Comparison of ENCODE assay signal across 8 cellular contexts in the genomic region with DNA sequence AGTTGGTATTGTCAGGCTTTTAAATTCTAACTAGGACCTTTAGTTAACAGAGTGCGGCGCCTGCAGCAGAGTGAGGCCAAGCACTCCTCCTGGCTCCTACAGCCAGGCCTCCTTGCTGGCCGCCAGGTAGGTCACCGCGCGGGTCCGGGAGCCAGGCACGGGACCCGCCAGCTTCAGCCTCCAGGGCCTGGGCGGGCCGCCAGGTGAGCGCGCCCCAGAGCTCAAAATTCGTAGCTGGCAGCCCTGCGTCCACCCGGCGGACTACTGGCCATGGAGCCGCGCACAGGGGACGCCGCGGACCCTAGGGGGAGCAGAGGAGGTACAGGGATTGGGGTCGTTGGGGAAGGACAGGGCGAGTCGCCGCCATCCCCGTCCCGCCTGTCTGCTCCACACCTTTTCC. TPM values are rescaled to one million over a fixed set of nuclear protein-coding genes. Genes with fewer than 3 reads are reported as not detected.
DNase-seq lines count a peak whose midpoint lies in the region; ATAC-seq and TF ChIP-seq lines count a peak whose summit lies in the region.

A gene (plus strand): TSS at position 139 of the 400 bp plus-strand sequence. CDS start 132 bp downstream, at position 271.

- WGBS in H9 (ENCODE audit: extremely low coverage, insufficient read length, low lambda C conversion rate): no CpG with 5 or more reads among the region's 28 CpGs
- WGBS in hepatocyte (ENCODE audit: low lambda C conversion rate, missing lambda C conversion rate): 60% methylated on average over 27 of the region's 28 CpGs

- peaks cover 14% of the 10 kb centered on the region for H3K23me2 ChIP-seq in H9 (ENCODE audit: insufficient read length, low read depth, low read length, poor library complexity, severe bottlenecking)

- peak; percentile 40 for DNase-seq in H9
- no peak for DNase-seq in activated CD4-positive, alpha-beta memory T cell treated with anti-CD3 and anti-CD28 coated beads, Interleukin-2, amount 10 ng/mL, durations not matched to agents 7 days and 5 days
- DNase-seq in hepatocyte (ENCODE audit: low spot score): no peak
- no peak for DNase-seq in NCI-H446 (lab: John Stamatoyannopoulos, UW)
- DNase-seq in OCI-M2 (lab: John Stamatoyannopoulos, UW; ENCODE audit: unreplicated experiment): no peak
- no peak for DNase-seq in Kasumi-1 (lab: John Stamatoyannopoulos, UW)

- H3K14ac ChIP-seq in H9 (ENCODE audit: insufficient read depth, low read length): no peak within 1 kb of the TSS

- no peak for TF ChIP-seq CTCF in H9 (conservative IDR thresholded peaks at IDR 0.05)
- no peak for TF ChIP-seq CTCF in hepatocyte (IDR thresholded peaks at IDR 0.05; ENCODE audit: poor library complexity)

- CTCF ChIA-PET in activated CD4-positive, alpha-beta memory T cell treated with anti-CD3 and anti-CD28 coated beads, Interleukin-2, amount 10 ng/mL, durations not matched to agents 7 days and 5 days (lab: Charles Lee): no interaction called here

- no peaks in the 10 kb centered on the region for H4K20me1 ChIP-seq in H9 (ENCODE audit: control insufficient read depth, insufficient read depth, insufficient read length)
- H4K20me1 ChIP-seq in hepatocyte (ENCODE audit: insufficient read depth, poor library complexity, severe bottlenecking): no peaks in the 10 kb centered on the region

- H3K4ac ChIP-seq in H9 (ENCODE audit: low read depth, low read length): no peak within 1 kb of the TSS

- no peak within 1 kb of the TSS for H4K91ac ChIP-seq in H9 (ENCODE audit: insufficient read length, low read depth, low read length)

- H3K4me1 Mint-ChIP-seq in H9: peaks cover 8 to 21% of the 10 kb centered on the region in 2 experiments
- H3K4me1 Mint-ChIP-seq in activated CD4-positive, alpha-beta memory T cell treated with anti-CD3 and anti-CD28 coated beads, Interleukin-2, amount 10 ng/mL, durations not matched to agents 7 days and 5 days: peaks cover 34% of the 10 kb centered on the region

- H3K4me3 ChIP-seq in hepatocyte (no peak within 1 kb of the TSS), skeletal muscle tissue (ENCODE audit: low read length in 3 of 3) (peak within 1 kb of the TSS; percentile 54 to 69 (median 59))

- no peaks in the 10 kb centered on the region for H3K36me3 ChIP-seq in hepatocyte (replicated peaks; ENCODE audit: insufficient read depth, low read depth)
- H3K36me3 ChIP-seq in skeletal muscle tissue (ENCODE audit: control insufficient read depth in 3 of 3, insufficient read depth in 3 of 3, low read length in 3 of 3): no peaks in the 10 kb centered on the region

- H3K27ac Mint-ChIP-seq in H9: no peak within 1 kb of the TSS
- peak within 1 kb of the TSS; percentile 47 for H3K27ac Mint-ChIP-seq in activated CD4-positive, alpha-beta memory T cell treated with anti-CD3 and anti-CD28 coated beads, Interleukin-2, amount 10 ng/mL, durations not matched to agents 7 days and 5 days

- no peak within 1 kb of the TSS for H2BK120ac ChIP-seq in H9 (ENCODE audit: low read depth, low read length, poor library complexity, severe bottlenecking)

- H3K4me3 Mint-ChIP-seq in H9: peak within 1 kb of the TSS; percentile 72 to 84
- H3K4me3 Mint-ChIP-seq in activated CD4-positive, alpha-beta memory T cell treated with anti-CD3 and anti-CD28 coated beads, Interleukin-2, amount 10 ng/mL, durations not matched to agents 7 days and 5 days: peak within 1 kb of the TSS; percentile 74

- H2BK15ac ChIP-seq in H9 (ENCODE audit: low read depth, low read length): no peak within 1 kb of the TSS

- H3K4me1 ChIP-seq in H9 (ENCODE audit: insufficient read depth, low read length): no peaks in the 10 kb centered on the region
- H3K4me1 ChIP-seq in hepatocyte (ENCODE audit: insufficient read depth): peaks cover 10% of the 10 kb centered on the region
- peaks cover 14 to 16% (median 14%) of the 10 kb centered on the region in 3 donors for H3K4me1 ChIP-seq in skeletal muscle tissue (ENCODE audit: control insufficient read depth in 3 of 3, insufficient read depth in 3 of 3, low read length in 3 of 3)

- POLR2A ChIA-PET in activated CD4-positive, alpha-beta memory T cell treated with anti-CD3 and anti-CD28 coated beads, Interleukin-2, amount 10 ng/mL, durations not matched to agents 7 days and 5 days (lab: Charles Lee): no interaction called here

- H3K56ac ChIP-seq in H9 (ENCODE audit: insufficient read length, low read depth, low read length): no peak within 1 kb of the TSS

- H3K9me3 ChIP-seq in H9 (ENCODE audit: control insufficient read depth, low read depth, low read length) (peaks cover 18% of the 10 kb centered on the region), hepatocyte (ENCODE audit: low read depth) (no peaks in the 10 kb centered on the region), skeletal muscle tissue (ENCODE audit: control insufficient read depth in 3 of 3, low read length in 3 of 3) (no peaks in the 10 kb centered on the region)

- H3K79me1 ChIP-seq in H9 (ENCODE audit: insufficient read depth, low read depth, low read length, poor library complexity, severe bottlenecking): no peaks in the 10 kb centered on the region

- no peak within 1 kb of the TSS for H2BK20ac ChIP-seq in H9 (ENCODE audit: low read depth, low read length, poor library complexity, severe bottlenecking)

- no peak within 1 kb of the TSS for H4K8ac ChIP-seq in H9 (replicated peaks; ENCODE audit: insufficient read length, low read depth, low read length)

- H3K23ac ChIP-seq in H9 (ENCODE audit: insufficient read length, low read depth, low read length): no peak within 1 kb of the TSS

- H4K5ac ChIP-seq in H9 (ENCODE audit: insufficient read length, low read depth, low read length): no peak within 1 kb of the TSS

- peaks cover 60 to 67% of the 10 kb centered on the region in 2 experiments for H3K9me3 Mint-ChIP-seq in H9
- no peaks in the 10 kb centered on the region for H3K9me3 Mint-ChIP-seq in activated CD4-positive, alpha-beta memory T cell treated with anti-CD3 and anti-CD28 coated beads, Interleukin-2, amount 10 ng/mL, durations not matched to agents 7 days and 5 days

- no peak within 1 kb of the TSS for H2AFZ ChIP-seq in H9 (ENCODE audit: low read length)
- H2AFZ ChIP-seq in hepatocyte: peak within 1 kb of the TSS; percentile 83

- H3K9ac ChIP-seq in H9 (ENCODE audit: extremely low read depth, insufficient read length, low read length): no peak within 1 kb of the TSS
- H3K9ac ChIP-seq in skeletal muscle tissue (ENCODE audit: low read depth in 1 of 3, low read length in 3 of 3): peak within 1 kb of the TSS; percentile 64 to 78 (median 68)

- no peak within 1 kb of the TSS for H3K18ac ChIP-seq in H9 (ENCODE audit: insufficient read length, low read depth, low read length)

- no peaks in the 10 kb centered on the region; the same call in 1 of the 2 replicates for H3K27me3 ChIP-seq in H9 (ENCODE audit: insufficient read depth, low read length)
- no peaks in the 10 kb centered on the region for H3K27me3 ChIP-seq in hepatocyte
- H3K27me3 ChIP-seq in skeletal muscle tissue (ENCODE audit: control insufficient read depth in 3 of 3, insufficient read depth in 3 of 3, low read length in 3 of 3): no peaks in the 10 kb centered on the region

- H3K27ac ChIP-seq in H9 (ENCODE audit: insufficient read length, low read depth, low read length): no peak within 1 kb of the TSS
- H3K27ac ChIP-seq in hepatocyte: peak within 1 kb of the TSS; percentile 93
- peak within 1 kb of the TSS; percentile 98 for H3K27ac ChIP-seq in skeletal muscle tissue (ENCODE audit: low read depth, low read length)

- ATAC-seq in GM21528 (IDR thresholded peaks at IDR 0.05; ENCODE audit: low FRiP score, unreplicated experiment): no peak

- no peaks in the 10 kb centered on the region for H3K9me2 ChIP-seq in hepatocyte (replicated peaks; ENCODE audit: insufficient read depth)

- peaks cover 33% of the 10 kb centered on the region for H3K27me3 Mint-ChIP-seq in H9 (ENCODE audit: low read depth)
- no peaks in the 10 kb centered on the region for H3K27me3 Mint-ChIP-seq in activated CD4-positive, alpha-beta memory T cell treated with anti-CD3 and anti-CD28 coated beads, Interleukin-2, amount 10 ng/mL, durations not matched to agents 7 days and 5 days

- peak within 1 kb of the TSS; percentile 28 for H3K4me2 ChIP-seq in H9 (ENCODE audit: insufficient read depth, insufficient read length, low read length)
- peak within 1 kb of the TSS; percentile 70 for H3K4me2 ChIP-seq in hepatocyte

- no peak within 1 kb of the TSS for H2AK5ac ChIP-seq in H9 (ENCODE audit: insufficient read length, low read length)

- H3K79me2 ChIP-seq in H9 (ENCODE audit: insufficient read depth, low read length): no peaks in the 10 kb centered on the region
- H3K79me2 ChIP-seq in hepatocyte: no peaks in the 10 kb centered on the region

- peaks cover 0 to 4% (median 4%) of the 10 kb centered on the region in 3 experiments; a peak in 3 of 7 replicates for H3K36me3 Mint-ChIP-seq in H9 (ENCODE audit: insufficient read depth in 1 of 3, low read depth in 3 of 3)
- no peaks in the 10 kb centered on the region for H3K36me3 Mint-ChIP-seq in activated CD4-positive, alpha-beta memory T cell treated with anti-CD3 and anti-CD28 coated beads, Interleukin-2, amount 10 ng/mL, durations not matched to agents 7 days and 5 days (ENCODE audit: low read depth)

- H2BK5ac ChIP-seq in H9 (ENCODE audit: insufficient read length, low read length): no peak within 1 kb of the TSS

- no peak within 1 kb of the TSS for H2BK12ac ChIP-seq in H9 (ENCODE audit: insufficient read length, low read depth, low read length)

- no peak within 1 kb of the TSS for H3T11ph ChIP-seq in H9 (ENCODE audit: low read length)

RNA-seq across cellular contexts. Expression of the gene that starts here (rescaled TPM):
- total RNA-seq in H9 (2021) (1.3 and 1.9 TPM in 2 replicates), hepatocyte (5.0 and 6.5 TPM in 2 replicates), skeletal muscle tissue (2.1 TPM)
- 1 to 10 TPM; 1.6 to 2.0 TPM for total RNA-seq in activated CD4-positive, alpha-beta memory T cell treated with anti-CD3 and anti-CD28 coated beads, Interleukin-2, amount 10 ng/mL, durations not matched to agents 7 days and 5 days
- polyA plus RNA-seq in hepatocyte: 7.1 and 13.4 TPM in 2 replicates
